2 cellular contexts compared by ENCODE assay signal in the genomic region with DNA sequence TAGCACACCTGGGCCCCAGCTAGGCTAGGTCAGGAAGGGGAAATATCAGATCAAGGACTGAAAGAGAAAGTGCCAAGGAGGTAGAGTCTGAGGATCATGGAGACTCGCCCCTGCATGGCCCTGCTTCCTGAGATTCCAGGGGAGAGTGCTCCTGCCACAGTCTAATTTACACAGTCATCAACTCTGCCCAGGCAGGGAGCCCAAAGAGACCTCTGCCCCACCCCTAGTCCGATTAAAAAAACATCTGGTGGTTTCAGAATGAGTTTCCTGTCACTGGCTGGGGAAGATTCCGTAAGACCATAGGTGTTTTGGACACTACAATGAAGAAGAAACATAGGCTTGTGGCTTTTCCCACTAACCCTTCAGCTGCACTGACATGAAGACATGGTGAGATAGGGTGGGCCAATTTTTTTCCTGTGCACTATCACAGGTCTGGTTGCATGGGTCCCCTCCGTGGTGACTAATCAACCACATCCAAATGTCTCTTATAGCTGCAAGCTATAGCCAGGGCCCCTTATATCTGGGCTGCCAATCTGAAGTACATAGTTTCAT.
TF ChIP-seq lines count a peak whose summit lies in the region.

No MANE protein-coding gene starts in this region.

TF ChIP-seq in GM12878, 131 proteins besides CTCF, POLR2A, EP300 and RAD21:
- TF ChIP-seq ZNF384 (IDR thresholded peaks at IDR 0.05; ENCODE audit: borderline replicate concordance, low read depth, low read length) (peak; percentile 38; the same call in 1 of the 2 replicates), TCF7 (IDR thresholded peaks at IDR 0.05; ENCODE audit: borderline replicate concordance) (peak; percentile 44; the same call in 1 of the 2 replicates), KLF5 (IDR thresholded peaks at IDR 0.05; ENCODE audit: partially characterized antibody) (no peak), DPF2 (IDR thresholded peaks at IDR 0.05) (peak; percentile 69; the same call in 1 of the 2 replicates), ZZZ3 (IDR thresholded peaks at IDR 0.05; ENCODE audit: control insufficient read depth, insufficient read length, low read depth) (no peak), ZBED1 (IDR thresholded peaks at IDR 0.05; ENCODE audit: borderline replicate concordance) (no peak), CBX5 (IDR thresholded peaks at IDR 0.05; ENCODE audit: low read depth) (0 out of 2 replicates have a peak, but pooled peaks have one; percentile 45), IKZF2 (IDR thresholded peaks at IDR 0.05) (peak; percentile 80), NFIC (IDR thresholded peaks at IDR 0.05; ENCODE audit: low read depth, low read length) (peak; percentile 76), EED (IDR thresholded peaks at IDR 0.05; ENCODE audit: low read depth) (peak; percentile 93), IRF4 (IDR thresholded peaks at IDR 0.05; ENCODE audit: low read depth, low read length) (peak; percentile 82), NFYA (IDR thresholded peaks at IDR 0.05; ENCODE audit: borderline replicate concordance, low read depth, low read length) (no peak), ETV6 (conservative IDR thresholded peaks at IDR 0.05 in 1 of 2, IDR thresholded peaks at IDR 0.05 in 1 of 2; ENCODE audit: borderline replicate concordance in 1 of 2, low read depth in 1 of 2) (0 out of 4 replicates have a peak, but pooled peaks of 1 of the 2 experiments have one; percentile 40), TCF3 (IDR thresholded peaks at IDR 0.05; ENCODE audit: borderline replicate concordance, insufficient read depth, low read depth, low read length) (peak; percentile 93), IKZF1 (conservative IDR thresholded peaks at IDR 0.05) (peak; percentile 79), CREM (IDR thresholded peaks at IDR 0.05; ENCODE audit: low read depth) (peak; percentile 41; the same call in 1 of the 2 replicates), RUNX3 (IDR thresholded peaks at IDR 0.05; ENCODE audit: low read length) (peak; percentile 90), MTA2 (IDR thresholded peaks at IDR 0.05; ENCODE audit: low read depth) (peak; percentile 29; the same call in 1 of the 2 replicates), JUNB (IDR thresholded peaks at IDR 0.05) (peak; percentile 78), MEF2A (IDR thresholded peaks at IDR 0.05; ENCODE audit: insufficient read depth, low read depth, low read length) (0 out of 2 replicates have a peak, but pooled peaks have one; percentile 30), GABPA (IDR thresholded peaks at IDR 0.05; ENCODE audit: low read depth) (no peak), TCF12 (IDR thresholded peaks at IDR 0.05; ENCODE audit: low read depth, low read length) (peak; percentile 83)
- TF ChIP-seq, protein P1, sequence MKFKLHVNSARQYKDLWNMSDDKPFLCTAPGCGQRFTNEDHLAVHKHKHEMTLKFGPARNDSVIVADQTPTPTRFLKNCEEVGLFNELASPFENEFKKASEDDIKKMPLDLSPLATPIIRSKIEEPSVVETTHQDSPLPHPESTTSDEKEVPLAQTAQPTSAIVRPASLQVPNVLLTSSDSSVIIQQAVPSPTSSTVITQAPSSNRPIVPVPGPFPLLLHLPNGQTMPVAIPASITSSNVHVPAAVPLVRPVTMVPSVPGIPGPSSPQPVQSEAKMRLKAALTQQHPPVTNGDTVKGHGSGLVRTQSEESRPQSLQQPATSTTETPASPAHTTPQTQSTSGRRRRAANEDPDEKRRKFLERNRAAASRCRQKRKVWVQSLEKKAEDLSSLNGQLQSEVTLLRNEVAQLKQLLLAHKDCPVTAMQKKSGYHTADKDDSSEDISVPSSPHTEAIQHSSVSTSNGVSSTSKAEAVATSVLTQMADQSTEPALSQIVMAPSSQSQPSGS (IDR thresholded peaks at IDR 0.05; ENCODE audit: low read length), result peak; percentile 61

TF ChIP-seq in SK-N-SH, 30 proteins besides CTCF, POLR2A, EP300 and RAD21:
- TF ChIP-seq, protein P2, sequence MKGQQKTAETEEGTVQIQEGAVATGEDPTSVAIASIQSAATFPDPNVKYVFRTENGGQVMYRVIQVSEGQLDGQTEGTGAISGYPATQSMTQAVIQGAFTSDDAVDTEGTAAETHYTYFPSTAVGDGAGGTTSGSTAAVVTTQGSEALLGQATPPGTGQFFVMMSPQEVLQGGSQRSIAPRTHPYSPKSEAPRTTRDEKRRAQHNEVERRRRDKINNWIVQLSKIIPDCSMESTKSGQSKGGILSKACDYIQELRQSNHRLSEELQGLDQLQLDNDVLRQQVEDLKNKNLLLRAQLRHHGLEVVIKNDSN (IDR thresholded peaks at IDR 0.05; ENCODE audit: borderline replicate concordance, low read depth), result no peak
- TF ChIP-seq JUND (IDR thresholded peaks at IDR 0.05), result no peak
- TF ChIP-seq NFIC (IDR thresholded peaks at IDR 0.05; ENCODE audit: borderline replicate concordance), result no peak
- TF ChIP-seq CHD2 (IDR thresholded peaks at IDR 0.05; ENCODE audit: low read length, partially characterized antibody), result no peak
- TF ChIP-seq NRF1 (IDR thresholded peaks at IDR 0.05; ENCODE audit: low read depth, low read length), result no peak
- no peak for TF ChIP-seq SIN3A (IDR thresholded peaks at IDR 0.05; ENCODE audit: borderline replicate concordance, low read depth, low read length)
- no peak for TF ChIP-seq FOXM1 (IDR thresholded peaks at IDR 0.05; ENCODE audit: low read depth)
- no peak for TF ChIP-seq MEF2A (IDR thresholded peaks at IDR 0.05; ENCODE audit: borderline replicate concordance, low read depth)
- no peak for TF ChIP-seq SMC3 (IDR thresholded peaks at IDR 0.05; ENCODE audit: low read depth, low read length)
- TF ChIP-seq FOXJ3 (CRISPR knock-in tag; IDR thresholded peaks at IDR 0.05), result no peak
- no peak for TF ChIP-seq REST (IDR thresholded peaks at IDR 0.05; ENCODE audit: low read depth, low read length)
- TF ChIP-seq TCF12 (IDR thresholded peaks at IDR 0.05), result no peak
- no peak for TF ChIP-seq PBX3 (IDR thresholded peaks at IDR 0.05)
- TF ChIP-seq ZBTB33 (IDR thresholded peaks at IDR 0.05; ENCODE audit: borderline replicate concordance, low read depth), result no peak
- TF ChIP-seq RFX5 (IDR thresholded peaks at IDR 0.05; ENCODE audit: low read length), result no peak
- TF ChIP-seq, protein P3, sequence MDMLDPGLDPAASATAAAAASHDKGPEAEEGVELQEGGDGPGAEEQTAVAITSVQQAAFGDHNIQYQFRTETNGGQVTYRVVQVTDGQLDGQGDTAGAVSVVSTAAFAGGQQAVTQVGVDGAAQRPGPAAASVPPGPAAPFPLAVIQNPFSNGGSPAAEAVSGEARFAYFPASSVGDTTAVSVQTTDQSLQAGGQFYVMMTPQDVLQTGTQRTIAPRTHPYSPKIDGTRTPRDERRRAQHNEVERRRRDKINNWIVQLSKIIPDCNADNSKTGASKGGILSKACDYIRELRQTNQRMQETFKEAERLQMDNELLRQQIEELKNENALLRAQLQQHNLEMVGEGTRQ (IDR thresholded peaks at IDR 0.05; ENCODE audit: borderline replicate concordance, low read depth, low read length), result no peak
- no peak for TF ChIP-seq POLR2AphosphoS5 (IDR thresholded peaks at IDR 0.05; ENCODE audit: low read depth, low read length)
